ENCODE assay signal across 17 cellular contexts in the genomic region with DNA sequence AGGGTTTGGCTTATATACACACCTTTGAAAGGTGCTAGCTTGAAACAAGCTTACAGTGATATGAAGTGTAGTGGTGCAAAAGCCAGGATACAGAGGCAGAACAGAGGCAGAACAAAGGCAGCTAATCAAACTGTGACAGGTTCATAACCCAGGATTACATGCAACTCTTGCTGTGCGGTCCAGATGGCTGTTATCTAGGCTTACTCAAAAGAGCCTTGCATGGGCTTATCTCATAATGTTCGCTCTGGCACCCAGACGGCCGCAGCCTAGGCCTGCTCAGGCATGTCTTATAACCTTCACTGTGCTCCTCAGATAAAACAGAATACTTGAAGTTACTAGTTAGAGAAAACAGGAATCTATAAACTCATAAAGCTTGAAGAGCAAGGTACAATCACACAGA. TPM values are rescaled to one million over a fixed set of nuclear protein-coding genes. Genes with fewer than 3 reads are reported as not detected.
DNase-seq lines count a peak whose midpoint lies in the region; ATAC-seq, FAIRE-seq and TF ChIP-seq lines count a peak whose summit lies in the region.
"Had no signal": no experiment of that assay in that cellular context is flagged by ENCODE, and none has a peak within 500 bp of the region (broad histone marks: within the 10 kb centered on the region; RNA-seq: fewer than 3 reads in every experiment).

No MANE protein-coding gene starts in this region.

- POLR2A ChIA-PET in Caco-2 (lab: Charles Lee) = no interaction called here

- H3K4me1 ChIP-seq in Caco-2 (peaks cover 24% of the 10 kb centered on the region), body of pancreas (no peaks in the 10 kb centered on the region)

- 33 to 38% methylated on average over 4 of the region's 4 CpGs for WGBS in body of pancreas, 2 donors

- H3K9me3 ChIP-seq in Caco-2 = no peaks in the 10 kb centered on the region; the same call in 1 of the 2 replicates
- H3K9me3 ChIP-seq in body of pancreas = no peaks in the 10 kb centered on the region
- H3K9me3 ChIP-seq: HAP-1, tibial artery had no signal

- intact Hi-C loops in Caco-2 (cut with micrococcal nuclease; ENCODE audit: unreplicated experiment) = no loop called here
- intact Hi-C loops in body of pancreas (cut with DNase I) = no loop called here

- no peaks in the 10 kb centered on the region for H3K36me3 Mint-ChIP-seq in Caco-2 (ENCODE audit: insufficient read depth, unreplicated experiment)
- no peaks in the 10 kb centered on the region for H3K36me3 Mint-ChIP-seq in activated naive CD8-positive, alpha-beta T cell treated with anti-CD3 and anti-CD28 coated beads for 36 hours
- H3K36me3 Mint-ChIP-seq: naive B cell had no signal

- peaks cover 14% of the 10 kb centered on the region for H3K4me1 Mint-ChIP-seq in Caco-2 (ENCODE audit: low read depth, unreplicated experiment)
- H3K4me1 Mint-ChIP-seq in activated naive CD8-positive, alpha-beta T cell treated with anti-CD3 and anti-CD28 coated beads for 36 hours = no peaks in the 10 kb centered on the region
- H3K4me1 Mint-ChIP-seq: activated B cell treated with CpG ODN at 0.5 μM for 24 hours, naive B cell had no signal

- TF ChIP-seq CTCF in Caco-2 (IDR thresholded peaks at IDR 0.05; ENCODE audit: insufficient read depth in 1 of 2, low read depth in 1 of 2, low read length in 1 of 2, severe bottlenecking in 1 of 2, unreplicated experiment in 1 of 2) (no peak), body of pancreas (IDR thresholded peaks at IDR 0.05) (no peak)

- no peak for TF ChIP-seq POLR2A in body of pancreas (IDR thresholded peaks at IDR 0.05)

- H3K4me3 Mint-ChIP-seq in Caco-2 (ENCODE audit: unreplicated experiment) = no peak overlapping the region
- H3K4me3 Mint-ChIP-seq in activated naive CD8-positive, alpha-beta T cell treated with anti-CD3 and anti-CD28 coated beads for 36 hours = no peak overlapping the region
- H3K4me3 Mint-ChIP-seq: activated B cell treated with CpG ODN at 0.5 μM for 24 hours; activated T-cell treated with anti-CD3 and anti-CD28 coated beads, Interleukin-2, amount 50 U/mL, for 72 hours; naive B cell had no signal

- H3K27ac Mint-ChIP-seq in Caco-2 (ENCODE audit: unreplicated experiment) = peak overlapping the region; percentile 58
- no peak overlapping the region for H3K27ac Mint-ChIP-seq in activated naive CD8-positive, alpha-beta T cell treated with anti-CD3 and anti-CD28 coated beads for 36 hours
- H3K27ac Mint-ChIP-seq: activated B cell treated with CpG ODN at 0.5 μM for 24 hours; activated T-cell treated with anti-CD3 and anti-CD28 coated beads, Interleukin-2, amount 50 U/mL, for 72 hours; naive B cell had no signal

- BruUV-seq in Caco-2 (replicated peaks; lab: Mats Ljungman, UMichigan) = no TSS peak

- no peaks in the 10 kb centered on the region for H3K9me3 Mint-ChIP-seq in Caco-2 (ENCODE audit: unreplicated experiment)
- no peaks in the 10 kb centered on the region for H3K9me3 Mint-ChIP-seq in activated naive CD8-positive, alpha-beta T cell treated with anti-CD3 and anti-CD28 coated beads for 36 hours
- H3K9me3 Mint-ChIP-seq: activated B cell treated with CpG ODN at 0.5 μM for 24 hours; activated T-cell treated with anti-CD3 and anti-CD28 coated beads, Interleukin-2, amount 50 U/mL, for 72 hours had no signal

- no peak for FAIRE-seq in frontal cortex (lab: Jason Lieb, UNC)
- FAIRE-seq: GM12892 had no signal

- CTCF ChIA-PET in Caco-2 (lab: Charles Lee) = interaction anchor here (1.1 kb wide), 1 partner anchor 40 kb away, joined by 3 read pairs; no protein-coding TSS in a partner anchor

- ATAC-seq in body of pancreas (no peak), left lobe of liver (no peak)
- ATAC-seq: activated T-cell treated with anti-CD3 and anti-CD28 coated beads, Interleukin-2, amount 50 U/mL, for 72 hours had no signal

- H3K27me3 Mint-ChIP-seq in Caco-2 (ENCODE audit: insufficient read depth, unreplicated experiment) = no peaks in the 10 kb centered on the region
- no peaks in the 10 kb centered on the region for H3K27me3 Mint-ChIP-seq in activated naive CD8-positive, alpha-beta T cell treated with anti-CD3 and anti-CD28 coated beads for 36 hours

- peak; percentile 55 to 82 for DNase-seq in Caco-2
- DNase-seq in NCI-H2171 (lab: John Stamatoyannopoulos, UW) = peak; percentile 87
- DNase-seq in body of pancreas = peak in 3 of 4 donors; percentile 16 to 51 (median 22)
- peak; percentile 76 for DNase-seq in left kidney (ENCODE audit: low read depth, low spot score)
- DNase-seq in activated CD4-positive, alpha-beta T cell treated with anti-CD3 and anti-CD28 coated beads, Interleukin-2, amount 50 U/mL, for 48 hours = no peak
- DNase-seq in frontal cortex (ENCODE audit: low spot score in 2 of 2) = no peak
- no peak for DNase-seq in left lobe of liver (ENCODE audit: low spot score)
- DNase-seq in activated naive CD8-positive, alpha-beta T cell treated with anti-CD3 and anti-CD28 coated beads for 36 hours = no peak
- DNase-seq: activated B cell treated with CpG ODN at 0.5 μM for 24 hours; activated T-cell treated with anti-CD3 and anti-CD28 coated beads, Interleukin-2, amount 50 U/mL, for 72 hours; DMS153; naive B cell; NCI-H2107; tibial artery had no signal

- no peak overlapping the region for H3K27ac ChIP-seq in body of pancreas
- H3K27ac ChIP-seq: tibial artery had no signal

- H3K36me3 ChIP-seq in Caco-2 (ENCODE audit: control insufficient read depth, insufficient read depth, low read length) = no peaks in the 10 kb centered on the region
- H3K36me3 ChIP-seq in body of pancreas (replicated peaks in 1 of 2; ENCODE audit: insufficient read depth in 1 of 2, low read depth in 2 of 2) = no peaks in the 10 kb centered on the region
- H3K36me3 ChIP-seq: HAP-1, tibial artery had no signal

- H3K27me3 ChIP-seq in Caco-2 (replicated peaks; ENCODE audit: control insufficient read depth, insufficient read depth, low read length) = no peaks in the 10 kb centered on the region
- no peaks in the 10 kb centered on the region for H3K27me3 ChIP-seq in body of pancreas
- H3K27me3 ChIP-seq: tibial artery had no signal

- no peak overlapping the region for H3K4me3 ChIP-seq in Caco-2 (ENCODE audit: low read depth, low read length)
- H3K4me3 ChIP-seq in body of pancreas = no peak overlapping the region
- H3K4me3 ChIP-seq: HAP-1, tibial artery had no signal

RNA-seq across cellular contexts. Expression of gene NOX5, which starts 22.8 kb away (rescaled TPM):
- total RNA-seq in Caco-2 (2022) (0.05 TPM in 1 of 2 replicates, not detected in the other), body of pancreas (under 1 TPM in 1 of 2 donors, not detected in 1; 0.26 TPM), frontal cortex (under 0.01 TPM), left lobe of liver (0.13 TPM)
- not detected for total RNA-seq in activated naive CD8-positive, alpha-beta T cell treated with anti-CD3 and anti-CD28 coated beads for 36 hours
- total RNA-seq: A673; activated T-cell treated with anti-CD3 and anti-CD28 coated beads, Interleukin-2, amount 50 U/mL, for 72 hours had no signal

Comparison
In these comparisons a context has a peak if more than half of its experiments do, and no peak if none do; other contexts are left out.
1. DNase-seq: peak in Caco-2 (2 of 2), NCI-H2171 (single experiment), body of pancreas (3 of 4) and left kidney (single experiment); none in activated CD4-positive, alpha-beta T cell treated with anti-CD3 and anti-CD28 coated beads, Interleukin-2, amount 50 U/mL, for 48 hours (0 of 2), frontal cortex (0 of 2), left lobe of liver (single experiment) and activated naive CD8-positive, alpha-beta T cell treated with anti-CD3 and anti-CD28 coated beads for 36 hours (single experiment).